8 cellular contexts compared by ENCODE assay signal in the genomic region with DNA sequence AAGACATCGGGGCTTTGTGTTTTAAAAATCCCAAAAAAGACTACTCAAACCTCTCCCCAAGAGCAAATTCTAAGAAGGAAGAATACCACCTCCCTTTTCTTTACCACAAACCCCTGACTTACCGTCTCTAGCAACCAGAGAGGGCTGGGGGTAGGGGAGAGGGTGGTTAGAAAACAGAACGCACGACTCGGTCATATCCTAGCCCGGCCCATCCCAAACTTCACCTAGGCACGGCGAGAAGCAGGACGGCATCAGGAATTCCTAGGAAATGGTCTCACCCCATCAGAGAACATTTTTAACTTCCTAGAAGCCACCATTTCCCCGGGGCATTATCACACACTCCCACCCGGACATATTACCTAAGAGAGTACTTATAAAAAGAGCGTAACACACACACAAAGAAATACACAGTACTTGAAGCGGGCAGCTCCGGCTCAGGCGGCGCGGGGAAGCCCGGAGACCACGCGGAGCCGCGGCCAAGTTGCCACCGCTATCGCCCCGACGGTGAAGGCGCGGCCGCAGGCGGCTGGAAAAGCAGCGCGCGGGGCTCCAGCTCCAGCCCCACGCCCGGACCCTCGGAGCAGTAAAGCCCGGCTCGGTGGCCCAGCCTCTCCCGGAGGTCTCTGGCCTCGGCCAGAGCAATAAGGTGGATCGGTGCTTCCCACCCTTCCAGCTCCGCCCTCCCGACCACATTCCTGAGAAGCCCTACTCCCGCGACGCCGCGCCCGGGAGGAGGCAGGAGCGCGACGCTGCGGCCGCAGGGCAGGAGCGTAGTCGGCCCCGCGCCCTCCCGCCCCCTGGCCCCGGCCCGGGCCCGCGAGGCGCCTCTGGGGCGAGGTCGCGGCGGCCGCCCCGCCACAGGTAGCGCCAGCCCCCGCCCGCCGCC. TPM values are rescaled to one million over a fixed set of nuclear protein-coding genes. Genes with fewer than 3 reads are reported as not detected.
DNase-seq lines count a peak whose midpoint lies in the region; ATAC-seq and TF ChIP-seq lines count a peak whose summit lies in the region.

No MANE protein-coding gene starts in this region.

- WGBS in tibial nerve, 2 donors: 1 to 6% methylated on average over 12 to 44 of the region's 74 CpGs

- DNase-seq in NCI-H2107 treated with DMSO at 0.1 percent for 48 hours (lab: John Stamatoyannopoulos, UW; ENCODE audit: unreplicated experiment) (peak; percentile 15), NCI-H2107 (lab: John Stamatoyannopoulos, UW) (no peak), NCI-H1105 treated with DMSO at 0.1 percent for 48 hours (lab: John Stamatoyannopoulos, UW) (peak; percentile 48), epithelial cell of esophagus (ENCODE audit: low read depth) (peak; percentile 81), tibial nerve (ENCODE audit: low spot score in 2 of 2) (no peak)
- peak; percentile 78 for DNase-seq in activated CD8-positive, alpha-beta memory T cell treated with anti-CD3 and anti-CD28 coated beads for 24 hours

- peak overlapping the region; percentile 81 for H3K4me3 ChIP-seq in epithelial cell of esophagus (ENCODE audit: low read length)
- H3K4me3 ChIP-seq in muscle layer of duodenum (ENCODE audit: low read depth in 1 of 2, low read length in 2 of 2): peak overlapping the region; percentile 80 to 85
- H3K4me3 ChIP-seq in tibial nerve: peak overlapping the region; percentile 66 to 94 (median 90)

- no peak for TF ChIP-seq POLR2A in tibial nerve (IDR thresholded peaks at IDR 0.05)

- peak; percentile 41 for ATAC-seq in HG02610 (IDR thresholded peaks at IDR 0.05; ENCODE audit: unreplicated experiment)

- H3K9me3 ChIP-seq in muscle layer of duodenum (ENCODE audit: control insufficient read depth in 1 of 2, low read length in 2 of 2) (no peaks in the 10 kb centered on the region), tibial nerve (no peaks in the 10 kb centered on the region)

- H3K36me3 ChIP-seq in muscle layer of duodenum (ENCODE audit: control insufficient read depth in 1 of 2, insufficient read depth in 2 of 2, low read length in 2 of 2): no peaks in the 10 kb centered on the region
- no peaks in the 10 kb centered on the region for H3K36me3 ChIP-seq in tibial nerve

- TF ChIP-seq CTCF in epithelial cell of esophagus (IDR thresholded peaks at IDR 0.05; ENCODE audit: insufficient read depth, low read depth, low read length, missing control alignments) (no peak), tibial nerve (IDR thresholded peaks at IDR 0.05) (no peak)

- H3K27me3 ChIP-seq in muscle layer of duodenum (ENCODE audit: low read depth, low read length) (no peaks in the 10 kb centered on the region), tibial nerve (no peaks in the 10 kb centered on the region)

- no peak for TF ChIP-seq EP300 in tibial nerve (IDR thresholded peaks at IDR 0.05)

- H3K4me1 ChIP-seq in muscle layer of duodenum (ENCODE audit: control insufficient read depth in 1 of 2, insufficient read depth in 2 of 2, low read length in 2 of 2): no peaks in the 10 kb centered on the region
- H3K4me1 ChIP-seq in tibial nerve: peaks cover 0 to 19% (median 4%) of the 10 kb centered on the region in 4 donors

- peak overlapping the region; percentile 5 for H3K27ac ChIP-seq in muscle layer of duodenum (ENCODE audit: low read length)
- peak overlapping the region; percentile 34 to 89 (median 69) for H3K27ac ChIP-seq in tibial nerve

RNA-seq across cellular contexts. Expression of a gene that starts 0.9 kb away (rescaled TPM):
- total RNA-seq in tibial nerve: 10 to 100 TPM; 43.2 to 64.0 (median 46.8) TPM

Comparison
In these comparisons a context has a peak if more than half of its experiments do, and no peak if none do; other contexts are left out.
1. DNase-seq: peak in NCI-H2107 treated with DMSO at 0.1 percent for 48 hours (single experiment), NCI-H1105 treated with DMSO at 0.1 percent for 48 hours (single experiment), activated CD8-positive, alpha-beta memory T cell treated with anti-CD3 and anti-CD28 coated beads for 24 hours (single experiment) and epithelial cell of esophagus (single experiment); none in NCI-H2107 (single experiment) and tibial nerve (0 of 2).
2. Peak in every context shown above with its lines, with median percentiles within 50 percentile points of each other: H3K4me3 ChIP-seq.